ENCODE assay signal across 23 cellular contexts in the genomic region with DNA sequence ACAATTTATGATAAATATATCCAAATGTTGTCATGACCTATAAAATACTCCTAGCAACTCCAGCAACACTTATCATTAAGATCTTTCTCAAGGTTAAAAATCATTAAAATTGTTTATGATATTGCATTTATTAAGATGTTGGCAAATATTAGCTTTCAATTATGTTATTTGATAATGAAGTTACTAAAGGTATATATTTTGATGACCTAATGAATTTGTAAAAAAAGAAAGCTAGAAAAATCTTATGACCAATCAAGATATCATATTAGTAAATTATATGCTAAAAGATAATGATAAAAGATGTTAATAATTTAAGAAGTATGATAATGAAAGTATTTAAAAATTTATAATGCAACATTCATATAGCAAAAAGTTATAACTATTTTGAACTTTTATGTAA.
"Had no signal": no experiment of that assay in that cellular context is flagged by ENCODE, and none has a peak within 500 bp of the region (broad histone marks: within the 10 kb centered on the region; RNA-seq: fewer than 3 reads in every experiment).

No MANE protein-coding gene starts in this region.

- H3K27ac ChIP-seq: coronary artery, gastrocnemius medialis, heart right ventricle, psoas muscle, sigmoid colon, skin epidermis, stomach, thoracic aorta, transverse colon had no signal

- H3K36me3 ChIP-seq: gastrocnemius medialis, heart right ventricle, sigmoid colon, stomach, thoracic aorta, transverse colon had no signal

- DNase-seq: effector CD4-positive, alpha-beta T cell; endodermal cell; gastrocnemius medialis; heart right ventricle; hypothalamus; left cardiac atrium; left ventricle myocardium superior; mesenchymal stem cell; naive B cell; occipital lobe; psoas muscle; retina; sigmoid colon; stimulated activated CD4-positive, alpha-beta T cell treated with anti-CD3 and anti-CD28 coated beads, Interleukin-12 subunit alpha, Interleukin-12 subunit beta, amount 100 ng/mL, for 4 hours; stimulated activated naive CD4-positive, alpha-beta T cell; stomach; substantia nigra; transverse colon had no signal

- FAIRE-seq: keratinocyte had no signal

- H3K4me3 ChIP-seq: coronary artery, gastrocnemius medialis, heart right ventricle, lung, psoas muscle, sigmoid colon, skin epidermis, stomach, thoracic aorta, transverse colon had no signal

- ATAC-seq: gastrocnemius medialis, heart right ventricle, left cardiac atrium, left ventricle myocardium superior, psoas muscle had no signal

- H3K9me3 ChIP-seq: gastrocnemius medialis, psoas muscle, sigmoid colon, stomach, thoracic aorta, transverse colon had no signal
